11 cellular contexts compared by ENCODE assay signal in genomic region chr5:95086932-95087818, GRCh38.
DNase-seq lines count a peak whose midpoint lies in the region; ATAC-seq, FAIRE-seq and TF ChIP-seq lines count a peak whose summit lies in the region.
"Had no signal": no experiment of that assay in that cellular context is flagged by ENCODE, and none has a peak within 500 bp of the region (broad histone marks: within the 10 kb centered on the region; RNA-seq: fewer than 3 reads in every experiment).

No MANE protein-coding gene starts in this region.

- peaks cover 8% of the 10 kb centered on the region for H3K27me3 Mint-ChIP-seq in central memory CD8-positive, alpha-beta T cell
- H3K27me3 Mint-ChIP-seq in CD4-positive, alpha-beta memory T cell: peaks cover 1 to 2% of the 10 kb centered on the region in 2 donors
- no peaks in the 10 kb centered on the region; the same call in 1 of the 2 replicates for H3K27me3 Mint-ChIP-seq in HFFc6 (ENCODE audit: insufficient read depth)

- CTCF ChIA-PET in CD4-positive, alpha-beta memory T cell (lab: Charles Lee; ENCODE audit: partially characterized antibody): no interaction called here

- no peak for TF ChIP-seq EP300 in esophagus muscularis mucosa (IDR thresholded peaks at IDR 0.05)

- H3K36me3 Mint-ChIP-seq in central memory CD8-positive, alpha-beta T cell (ENCODE audit: insufficient read depth): no peaks in the 10 kb centered on the region
- no peaks in the 10 kb centered on the region for H3K36me3 Mint-ChIP-seq in CD4-positive, alpha-beta memory T cell
- H3K36me3 Mint-ChIP-seq in HFFc6 (ENCODE audit: low read depth): no peaks in the 10 kb centered on the region
- H3K36me3 Mint-ChIP-seq: activated naive CD8-positive, alpha-beta T cell had no signal

- TF ChIP-seq CTCF in kidney (IDR thresholded peaks at IDR 0.05; ENCODE audit: borderline replicate concordance, extremely low read depth, insufficient read depth): no peak
- TF ChIP-seq CTCF in esophagus muscularis mucosa (IDR thresholded peaks at IDR 0.05): no peak
- TF ChIP-seq CTCF in HFFc6 (IDR thresholded peaks at IDR 0.05): no peak

- TF ChIP-seq POLR2A in esophagus muscularis mucosa (IDR thresholded peaks at IDR 0.05; ENCODE audit: low read depth): no peak

- no peak for FAIRE-seq in kidney (lab: Jason Lieb, UNC)

- H3K9me3 ChIP-seq in kidney (ENCODE audit: control insufficient read depth in 1 of 2, low read length in 2 of 2) (peaks cover 0 to 3% of the 10 kb centered on the region in 2 donors), esophagus muscularis mucosa (peaks cover 0 to 10% (median 0%) of the 10 kb centered on the region in 4 donors)
- no peaks in the 10 kb centered on the region for H3K9me3 ChIP-seq in CD4-positive, alpha-beta memory T cell (ENCODE audit: control insufficient read depth in 1 of 2, low read length in 2 of 2)

- peaks cover 6% of the 10 kb centered on the region for H3K9me3 Mint-ChIP-seq in central memory CD8-positive, alpha-beta T cell
- peaks cover 0 to 9% (median 2%) of the 10 kb centered on the region in 8 donors for H3K9me3 Mint-ChIP-seq in CD4-positive, alpha-beta memory T cell
- H3K9me3 Mint-ChIP-seq in HFFc6: no peaks in the 10 kb centered on the region
- H3K9me3 Mint-ChIP-seq: T-helper 1 cell treated with Interleukin-12 subunit alpha and Interleukin-12 subunit beta and Interleukin-4 antibody, amounts not matched to agents 30 μg/mL and 1 μg/mL, for 36 hours had no signal

- H3K36me3 ChIP-seq in kidney (ENCODE audit: control insufficient read depth in 1 of 2, insufficient read depth in 2 of 2, low read length in 2 of 2): no peaks in the 10 kb centered on the region
- no peaks in the 10 kb centered on the region for H3K36me3 ChIP-seq in esophagus muscularis mucosa
- H3K36me3 ChIP-seq in CD4-positive, alpha-beta memory T cell (ENCODE audit: insufficient read depth, low read length): no peaks in the 10 kb centered on the region

- H3K4me3 ChIP-seq in kidney (ENCODE audit: low read length in 2 of 2): no peak overlapping the region
- H3K4me3 ChIP-seq in esophagus muscularis mucosa: no peak overlapping the region
- no peak overlapping the region for H3K4me3 ChIP-seq in CD4-positive, alpha-beta memory T cell (ENCODE audit: low read length in 2 of 2)

- H3K4me3 Mint-ChIP-seq in central memory CD8-positive, alpha-beta T cell: no peak overlapping the region
- H3K4me3 Mint-ChIP-seq in CD4-positive, alpha-beta memory T cell: no peak overlapping the region
- H3K4me3 Mint-ChIP-seq in HFFc6: no peak overlapping the region
- H3K4me3 Mint-ChIP-seq: activated naive CD8-positive, alpha-beta T cell; T-helper 1 cell treated with Interleukin-12 subunit alpha and Interleukin-12 subunit beta and Interleukin-4 antibody, amounts not matched to agents 30 μg/mL and 1 μg/mL, for 36 hours had no signal

- no peaks in the 10 kb centered on the region for H3K27me3 ChIP-seq in esophagus muscularis mucosa
- H3K27me3 ChIP-seq in CD4-positive, alpha-beta memory T cell (ENCODE audit: insufficient read depth, low read length): no peaks in the 10 kb centered on the region

- no peaks in the 10 kb centered on the region for H3K4me1 ChIP-seq in kidney (ENCODE audit: control insufficient read depth in 1 of 2, insufficient read depth in 1 of 2, low read depth in 1 of 2, low read length in 2 of 2)
- H3K4me1 ChIP-seq in esophagus muscularis mucosa: no peaks in the 10 kb centered on the region
- H3K4me1 ChIP-seq in CD4-positive, alpha-beta memory T cell (ENCODE audit: insufficient read depth, low read length): no peaks in the 10 kb centered on the region

- H3K4me1 Mint-ChIP-seq in central memory CD8-positive, alpha-beta T cell: peaks cover 1% of the 10 kb centered on the region
- H3K4me1 Mint-ChIP-seq in CD4-positive, alpha-beta memory T cell: peaks cover 0 to 1% (median under 1%) of the 10 kb centered on the region in 4 donors
- peaks cover 40% of the 10 kb centered on the region for H3K4me1 Mint-ChIP-seq in HFFc6 (ENCODE audit: low read depth)

- H3K27ac ChIP-seq in kidney (ENCODE audit: low read depth in 2 of 2, low read length in 2 of 2) (no peak overlapping the region), esophagus muscularis mucosa (replicated peaks in 1 of 4) (peak overlapping the region in 2 of 4 donors; percentile 0 to 19)
- no peak overlapping the region for H3K27ac ChIP-seq in CD4-positive, alpha-beta memory T cell (ENCODE audit: low read depth, low read length)
- H3K27ac ChIP-seq: epithelial cell of prostate had no signal

- 63% methylated on average over 6 of the region's 6 CpGs for WGBS in esophagus muscularis mucosa

- intact Hi-C loops in kidney (cut with DNase I) (no loop called here), esophagus muscularis mucosa (cut with DNase I) (no loop called here)
- intact Hi-C loops in CD4-positive, alpha-beta memory T cell (cut with micrococcal nuclease): no loop called here

- DNase-seq in central memory CD8-positive, alpha-beta T cell (ENCODE audit: low spot score in 2 of 2): no peak
- no peak for DNase-seq in kidney
- DNase-seq in esophagus muscularis mucosa (ENCODE audit: extremely low spot score): no peak
- DNase-seq in CD4-positive, alpha-beta memory T cell: no peak
- DNase-seq in HFFc6: no peak

- no peak overlapping the region for H3K27ac Mint-ChIP-seq in central memory CD8-positive, alpha-beta T cell (ENCODE audit: low read depth)
- H3K27ac Mint-ChIP-seq in CD4-positive, alpha-beta memory T cell: no peak overlapping the region
- no peak overlapping the region for H3K27ac Mint-ChIP-seq in HFFc6
- H3K27ac Mint-ChIP-seq: activated naive CD8-positive, alpha-beta T cell; T-helper 1 cell treated with Interleukin-12 subunit alpha and Interleukin-12 subunit beta and Interleukin-4 antibody, amounts not matched to agents 30 μg/mL and 1 μg/mL, for 36 hours had no signal

- H3K9ac ChIP-seq in kidney (ENCODE audit: low read length in 2 of 2): no peak overlapping the region

- POLR2A ChIA-PET in CD4-positive, alpha-beta memory T cell (lab: Charles Lee; ENCODE audit: partially characterized antibody): no interaction called here

- peak; percentile 45 for ATAC-seq in GM18517 (IDR thresholded peaks at IDR 0.05; ENCODE audit: unreplicated experiment)
- ATAC-seq in GM21528 (IDR thresholded peaks at IDR 0.05; ENCODE audit: low FRiP score, unreplicated experiment): peak; percentile 42
- peak; percentile 25 for ATAC-seq in HG03196 (IDR thresholded peaks at IDR 0.05; ENCODE audit: unreplicated experiment)
- peak; percentile 24 for ATAC-seq in central memory CD8-positive, alpha-beta T cell (replicated peaks; ENCODE audit: extremely low read depth, poor library complexity, severe bottlenecking)
